Comparison of ENCODE assay signal across 25 cellular contexts in the genomic region with DNA sequence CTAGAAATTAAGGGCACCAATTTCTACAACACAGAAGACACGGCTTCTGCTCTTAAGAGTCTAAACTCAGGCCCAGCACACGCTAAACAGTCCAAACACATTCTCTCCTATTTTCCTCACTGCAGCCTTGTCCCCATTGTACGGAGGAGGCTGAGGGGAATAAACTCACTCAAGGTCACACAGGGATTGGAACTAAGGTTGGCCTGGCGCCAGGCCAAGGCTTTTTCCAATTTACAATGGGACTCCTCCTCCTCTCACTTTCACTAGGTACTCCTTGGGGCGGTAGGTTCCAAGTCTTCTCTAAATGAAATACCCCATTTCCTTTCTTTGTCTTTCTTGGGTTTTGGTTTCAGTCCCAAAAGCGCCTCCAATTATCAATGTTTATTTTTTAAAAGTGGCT. TPM values are rescaled to one million over a fixed set of nuclear protein-coding genes. Genes with fewer than 3 reads are reported as not detected.
A peak's percentile ranks its signal among the peaks of the same experiment; 100 is the strongest.
DNase-seq lines count a peak whose midpoint lies in the region; ATAC-seq and TF ChIP-seq lines count a peak whose summit lies in the region.
"Had no signal": no experiment of that assay in that cellular context is flagged by ENCODE, and none has a peak within 500 bp of the region (broad histone marks: within the 10 kb centered on the region; RNA-seq: fewer than 3 reads in every experiment).

No MANE protein-coding gene starts in this region.

- 65 to 74% (median 73%) methylated on average over 6 of the region's 6 CpGs for WGBS in spleen, 5 donors

- TF ChIP-seq POLR2A in spleen (IDR thresholded peaks at IDR 0.05): no peak

- DNase-seq in NCI-H82 (lab: John Stamatoyannopoulos, UW) (peak; percentile 25), NCI-H82 treated with DMSO at 0.1 percent for 48 hours (lab: John Stamatoyannopoulos, UW; ENCODE audit: unreplicated experiment) (no peak), GM23338 (ENCODE audit: low spot score) (no peak), astrocyte of the hippocampus (ENCODE audit: low read depth, low spot score) (peak; percentile 40), spleen (peak; percentile 17), MCF 10A (ENCODE audit: unreplicated experiment) (no peak), T-helper 17 cell (no peak)
- no peak for DNase-seq in activated CD4-positive, alpha-beta T cell treated with anti-CD3 and anti-CD28 coated beads, Interleukin-2, amount 10 ng/mL, durations not matched to agents 24 days and 14 days
- DNase-seq: 8988T, DMS53, EL, GDM1, HCEC 1CT, KG1, NCI-H1048, NCI-H1417, NCI-H1694, NCI-H2081, NCI-H524, NCI-H774, OCI-M1, Peyer's patch, SIG-M5 had no signal

- H3K79me2 ChIP-seq in GM23338 (replicated peaks; ENCODE audit: insufficient read depth): no peaks in the 10 kb centered on the region

- H3K27me3 ChIP-seq in GM23338 (ENCODE audit: insufficient read depth) (no peaks in the 10 kb centered on the region), spleen (replicated peaks in 1 of 7) (peaks cover 0 to 33% (median 0%) of the 10 kb centered on the region in 7 donors)
- H3K27me3 ChIP-seq: Peyer's patch had no signal

- no peaks in the 10 kb centered on the region for H3F3A ChIP-seq in GM23338 (replicated peaks; ENCODE audit: low read depth)

- H3K27ac ChIP-seq in GM23338 (ENCODE audit: low read depth): no peak overlapping the region
- no peak overlapping the region for H3K27ac ChIP-seq in spleen
- H3K27ac ChIP-seq: Peyer's patch, SK-N-MC had no signal

- H3K36me3 ChIP-seq in GM23338 (ENCODE audit: insufficient read depth) (0 out of 2 replicates have a peak, but pooled peaks cover 1% of the 10 kb centered on the region), spleen (no peaks in the 10 kb centered on the region)
- H3K36me3 ChIP-seq: Peyer's patch had no signal

- no peaks in the 10 kb centered on the region for H4K20me1 ChIP-seq in GM23338 (replicated peaks; ENCODE audit: insufficient read depth)

- CTCF ChIA-PET in MCF 10A (lab: Yijun Ruan, JAX): no interaction called here

- peaks cover 0 to 23% (median 11%) of the 10 kb centered on the region in 8 donors for H3K9me3 ChIP-seq in spleen
- H3K9me3 ChIP-seq in T-helper 17 cell (ENCODE audit: control insufficient read depth, low read length, poor library complexity, severe bottlenecking): no peaks in the 10 kb centered on the region

- H2AFZ ChIP-seq in GM23338: no peak overlapping the region; the same call in 1 of the 2 replicates

- 0 out of 2 replicates have a peak overlapping the region, but pooled peaks have one; percentile 27 for H3K4me2 ChIP-seq in GM23338

- no peak overlapping the region for H3K4me3 ChIP-seq in GM23338
- H3K4me3 ChIP-seq in spleen: no peak overlapping the region
- H3K4me3 ChIP-seq: GM12878, Peyer's patch, SK-N-MC had no signal

- intact Hi-C loops in spleen (cut with DNase I; ENCODE audit: low total_unique reads): no loop called here
- intact Hi-C loops in MCF 10A (cut with micrococcal nuclease): no loop called here
- intact Hi-C loops in activated CD4-positive, alpha-beta T cell treated with anti-CD3 and anti-CD28 coated beads, Interleukin-2, amount 10 ng/mL, durations not matched to agents 24 days and 14 days (cut with micrococcal nuclease): no loop called here

- H3K27me3 Mint-ChIP-seq in GM23338 (ENCODE audit: insufficient read depth, low read depth, poor library complexity): peaks cover 13% of the 10 kb centered on the region
- H3K27me3 Mint-ChIP-seq in MCF 10A (ENCODE audit: insufficient read depth, unreplicated experiment): no peaks in the 10 kb centered on the region
- no peaks in the 10 kb centered on the region for H3K27me3 Mint-ChIP-seq in activated CD4-positive, alpha-beta T cell treated with anti-CD3 and anti-CD28 coated beads, Interleukin-2, amount 10 ng/mL, durations not matched to agents 24 days and 14 days
- H3K27me3 Mint-ChIP-seq in T-helper 17 cell: no peaks in the 10 kb centered on the region

- H3K4me3 Mint-ChIP-seq in GM23338 (no peak overlapping the region), MCF 10A (ENCODE audit: unreplicated experiment) (no peak overlapping the region), T-helper 17 cell (no peak overlapping the region)
- no peak overlapping the region for H3K4me3 Mint-ChIP-seq in activated CD4-positive, alpha-beta T cell treated with anti-CD3 and anti-CD28 coated beads, Interleukin-2, amount 10 ng/mL, durations not matched to agents 24 days and 14 days

- H3K4me1 ChIP-seq in GM23338 (ENCODE audit: insufficient read depth) (peaks cover 13% of the 10 kb centered on the region; the same call in 1 of the 2 replicates), spleen (no peaks in the 10 kb centered on the region)
- H3K4me1 ChIP-seq: Peyer's patch had no signal

- TF ChIP-seq CTCF in GM23338 (conservative IDR thresholded peaks at IDR 0.05; ENCODE audit: low read depth in 2 of 2) (no peak), spleen (IDR thresholded peaks at IDR 0.05 in 8 of 11, conservative IDR thresholded peaks at IDR 0.05 in 3 of 11) (no peak), MCF 10A (IDR thresholded peaks at IDR 0.05; ENCODE audit: unreplicated experiment) (no peak)

- POLR2A ChIA-PET in MCF 10A (lab: Yijun Ruan, JAX): no interaction called here

- H3K4me1 Mint-ChIP-seq in GM23338 (peaks cover 15% of the 10 kb centered on the region; the same call in 2 of the 3 replicates), MCF 10A (ENCODE audit: insufficient read depth, unreplicated experiment) (no peaks in the 10 kb centered on the region), T-helper 17 cell (peaks cover 3% of the 10 kb centered on the region)
- peaks cover 6% of the 10 kb centered on the region for H3K4me1 Mint-ChIP-seq in activated CD4-positive, alpha-beta T cell treated with anti-CD3 and anti-CD28 coated beads, Interleukin-2, amount 10 ng/mL, durations not matched to agents 24 days and 14 days

- BruUV-seq in MCF 10A (replicated peaks; lab: Mats Ljungman, UMichigan): no TSS peak

- no peaks in the 10 kb centered on the region for H3K9me2 ChIP-seq in GM23338 (ENCODE audit: insufficient read depth)

- peaks cover 15% of the 10 kb centered on the region for H3K9me3 Mint-ChIP-seq in GM23338
- peaks cover 15% of the 10 kb centered on the region for H3K9me3 Mint-ChIP-seq in MCF 10A (ENCODE audit: unreplicated experiment)
- H3K9me3 Mint-ChIP-seq in activated CD4-positive, alpha-beta T cell treated with anti-CD3 and anti-CD28 coated beads, Interleukin-2, amount 10 ng/mL, durations not matched to agents 24 days and 14 days: peaks cover 4% of the 10 kb centered on the region

- H3K36me3 Mint-ChIP-seq in GM23338 (ENCODE audit: low read depth) (peaks cover 3% of the 10 kb centered on the region; the same call in 2 of the 3 replicates), MCF 10A (ENCODE audit: insufficient read depth, unreplicated experiment) (no peaks in the 10 kb centered on the region), T-helper 17 cell (ENCODE audit: low read depth) (no peaks in the 10 kb centered on the region)
- no peaks in the 10 kb centered on the region for H3K36me3 Mint-ChIP-seq in activated CD4-positive, alpha-beta T cell treated with anti-CD3 and anti-CD28 coated beads, Interleukin-2, amount 10 ng/mL, durations not matched to agents 24 days and 14 days (ENCODE audit: low read depth)

- H3K27ac Mint-ChIP-seq in GM23338: no peak overlapping the region
- no peak overlapping the region for H3K27ac Mint-ChIP-seq in MCF 10A (ENCODE audit: low read depth, unreplicated experiment)
- no peak overlapping the region for H3K27ac Mint-ChIP-seq in activated CD4-positive, alpha-beta T cell treated with anti-CD3 and anti-CD28 coated beads, Interleukin-2, amount 10 ng/mL, durations not matched to agents 24 days and 14 days
- no peak overlapping the region for H3K27ac Mint-ChIP-seq in T-helper 17 cell

- ATAC-seq in GM23338 (no peak), T-helper 17 cell (no peak)
- ATAC-seq: GM12878 had no signal

RNA-seq across cellular contexts. Expression of a gene that starts 48.7 kb away (rescaled TPM):
- 143 and 146 TPM in 2 replicates for total RNA-seq in GM23338 (2014; rRNA removed; shearing (Covaris generic))
- polyA plus RNA-seq in GM23338 (2016; fragmentation: Nextera tagmentation; extraction: Ambion mirVana) (52.7 and 53.6 TPM in 2 replicates), spleen (under 1 TPM; 0.03 to 0.85 (median 0.04) TPM)
- total RNA-seq in spleen (1 to 10 TPM in 4 of 7 donors, under 1 TPM in 2, not detected in 1; 0.16 to 2.3 (median 1.4) TPM), MCF 10A (2022) (not detected in 2 replicates), T-helper 17 cell (not detected)
- not detected in 2 replicates for total RNA-seq in activated CD4-positive, alpha-beta T cell treated with anti-CD3 and anti-CD28 coated beads, Interleukin-2, amount 10 ng/mL, durations not matched to agents 24 days and 14 days

Comparison
In these comparisons a context has a peak if more than half of its experiments do, and no peak if none do; other contexts are left out.
1. DNase-seq: peak in NCI-H82 (single experiment), astrocyte of the hippocampus (single experiment) and spleen (single experiment); none in NCI-H82 treated with DMSO at 0.1 percent for 48 hours (single experiment), GM23338 (single experiment), MCF 10A (single experiment), activated CD4-positive, alpha-beta T cell treated with anti-CD3 and anti-CD28 coated beads, Interleukin-2, amount 10 ng/mL, durations not matched to agents 24 days and 14 days (single experiment) and T-helper 17 cell (0 of 3).
2. RNA of a gene that starts 48.7 kb away (total RNA-seq): 143 to 146 TPM in GM23338; 0.16 to 2.3 TPM in spleen, not detected in MCF 10A, not detected in activated CD4-positive, alpha-beta T cell treated with anti-CD3 and anti-CD28 coated beads, Interleukin-2, amount 10 ng/mL, durations not matched to agents 24 days and 14 days and not detected in T-helper 17 cell; every median in the first group is over 10 times any median in the second.